ENCODE assay signal across 9 cellular contexts in genomic region chr3:169813757-169814517, GRCh38. TPM values are rescaled to one million over a fixed set of nuclear protein-coding genes. Genes with fewer than 3 reads are reported as not detected.
DNase-seq lines count a peak whose midpoint lies in the region; ATAC-seq lines count a peak whose summit lies in the region.
"Had no signal": no experiment of that assay in that cellular context is flagged by ENCODE, and none has a peak within 500 bp of the region (broad histone marks: within the 10 kb centered on the region; RNA-seq: fewer than 3 reads in every experiment).

No MANE protein-coding gene starts in this region.

- no peaks in the 10 kb centered on the region for H3K27me3 ChIP-seq in CD8-positive, alpha-beta memory T cell (ENCODE audit: insufficient read depth, low read length, poor library complexity, severe bottlenecking)

- peak overlapping the region; percentile 69 for H3K4me3 ChIP-seq in CD8-positive, alpha-beta memory T cell (ENCODE audit: low read length)
- H3K4me3 ChIP-seq: SK-N-MC had no signal

- H3K36me3 ChIP-seq in CD8-positive, alpha-beta memory T cell (ENCODE audit: insufficient read depth, low read length) = no peaks in the 10 kb centered on the region

- CTCF ChIA-PET in CD8-positive, alpha-beta memory T cell (lab: Charles Lee) = interaction anchor here (0.6 to 1.5 kb wide), 2 partner anchors 14 to 572 kb away, joined by 3 read pairs; no protein-coding TSS in a partner anchor

- H3K36me3 Mint-ChIP-seq in CD8-positive, alpha-beta memory T cell = peaks cover 0 to 11% (median 2%) of the 10 kb centered on the region in 3 donors

- H3K9me3 Mint-ChIP-seq in CD8-positive, alpha-beta memory T cell = peaks cover 8 to 15% (median 11%) of the 10 kb centered on the region in 5 donors

- DNase-seq in CD8-positive, alpha-beta memory T cell = peak; percentile 57 to 86 (median 77)
- peak; percentile 91 for DNase-seq in RPMI8226
- peak; percentile 15 to 60 (median 36) for DNase-seq in activated naive CD4-positive, alpha-beta T cell (lab: John Stamatoyannopoulos, UW)
- DNase-seq in iris pigment epithelial cell (ENCODE audit: low read depth) = peak; percentile 10
- DNase-seq in stimulated activated CD4-positive, alpha-beta T cell treated with anti-CD3 and anti-CD28 coated beads, TNF-alpha, amount 100 ng/mL, for 4 hours (ENCODE audit: low read depth in 3 of 3) = peak; percentile 26 to 66 (median 52)
- no peak for DNase-seq in HCEC 1CT

- H3K4me1 Mint-ChIP-seq in CD8-positive, alpha-beta memory T cell = peaks cover 19 to 29% (median 26%) of the 10 kb centered on the region in 3 donors

- H3K27ac ChIP-seq in CD8-positive, alpha-beta memory T cell (ENCODE audit: low read depth, low read length) = no peak overlapping the region
- H3K27ac ChIP-seq: SK-N-MC had no signal

- peaks cover 17% of the 10 kb centered on the region for H3K4me1 ChIP-seq in CD8-positive, alpha-beta memory T cell (ENCODE audit: insufficient read depth, low read length)

- ATAC-seq in GM19438 (IDR thresholded peaks at IDR 0.05; ENCODE audit: low read depth, unreplicated experiment) (peak; percentile 76), HG03565 (IDR thresholded peaks at IDR 0.05; ENCODE audit: unreplicated experiment) (peak; percentile 90)

- POLR2A ChIA-PET in CD8-positive, alpha-beta memory T cell (lab: Charles Lee) = interaction anchor here (1.1 kb wide), 1 partner anchor 153 kb away, joined by 3 read pairs; the partner anchor contains the start of gene SEC62

- peaks cover 6% of the 10 kb centered on the region for H3K9me3 ChIP-seq in CD8-positive, alpha-beta memory T cell (ENCODE audit: low read length)

- peak overlapping the region; percentile 79 to 91 (median 87) for H3K4me3 Mint-ChIP-seq in CD8-positive, alpha-beta memory T cell

- peaks cover 1 to 14% of the 10 kb centered on the region in 2 donors for H3K27me3 Mint-ChIP-seq in CD8-positive, alpha-beta memory T cell

- peak overlapping the region; percentile 33 to 83 (median 74) for H3K27ac Mint-ChIP-seq in CD8-positive, alpha-beta memory T cell

RNA-seq across cellular contexts. Expression of gene LRRC34, which starts 1.2 kb away (rescaled TPM):
- 1 to 10 TPM; 2.4 to 2.5 TPM for total RNA-seq in CD8-positive, alpha-beta memory T cell
- 0.33 TPM for polyA plus RNA-seq in CD8-positive, alpha-beta memory T cell

RNA-seq across cellular contexts. Expression of gene LRRIQ4, which starts 1.3 kb away (rescaled TPM):
- under 1 TPM; 0.15 to 0.20 TPM for total RNA-seq in CD8-positive, alpha-beta memory T cell
- polyA plus RNA-seq in CD8-positive, alpha-beta memory T cell = not detected

RNA-seq across cellular contexts. Expression of gene MYNN, which starts 40.7 kb away (rescaled TPM):
- 10 to 100 TPM; 18.3 to 19.2 TPM for total RNA-seq in CD8-positive, alpha-beta memory T cell
- polyA plus RNA-seq in CD8-positive, alpha-beta memory T cell = 16.5 TPM

RNA-seq across cellular contexts. Expression of gene ACTRT3, which starts 44.6 kb away (rescaled TPM):
- 1 to 10 TPM; 2.5 to 2.6 TPM for total RNA-seq in CD8-positive, alpha-beta memory T cell
- polyA plus RNA-seq in CD8-positive, alpha-beta memory T cell = 0.20 TPM

RNA-seq across cellular contexts. Expression of gene TERC, which starts 49.1 kb away (rescaled TPM):
- 10 to 100 TPM; 13.7 to 15.5 TPM for total RNA-seq in CD8-positive, alpha-beta memory T cell
- 0.72 TPM for polyA plus RNA-seq in CD8-positive, alpha-beta memory T cell
